ENCODE assay signal across 27 cellular contexts in genomic region chr10:31642296-31642695, GRCh38.
"Had no signal": no experiment of that assay in that cellular context is flagged by ENCODE, and none has a peak within 500 bp of the region (broad histone marks: within the 10 kb centered on the region; RNA-seq: fewer than 3 reads in every experiment).

No MANE protein-coding gene starts in this region.

- DNase-seq: cortex of kidney; effector memory CD8-positive, alpha-beta T cell; erythroblast; esophagus squamous epithelium; foreskin melanocyte; glutamatergic neuron; heart right ventricle; hypothalamus; immature natural killer cell; islet precursor cell; left ventricle myocardium superior; lower lobe of right lung; natural killer cell; occipital lobe; ovary; posterior cingulate gyrus; psoas muscle; right cardiac atrium; sigmoid colon; spleen; stimulated activated CD4-positive, alpha-beta T cell treated with anti-CD3 and anti-CD28 coated beads, Interleukin-4, amount 100 ng/mL, for 4 hours; stimulated activated naive CD8-positive, alpha-beta T cell treated with anti-CD3 and anti-CD28 coated beads, Interleukin-15, Interleukin-2, amounts not matched to agents 100 U/mL and 50 U/mL, for 24 hours; substantia nigra; testis; tibial artery; upper lobe of left lung had no signal

- ATAC-seq: effector memory CD8-positive, alpha-beta T cell; heart right ventricle; left ventricle myocardium superior; lower lobe of right lung; natural killer cell; psoas muscle; right cardiac atrium; stimulated activated memory B cell treated with anti-CD40 and anti-IgM and Interleukin-4, amounts not matched to agents 10 μg/mL and 1 μg/mL and 100 μg/mL, for 72 hours; stimulated activated naive CD8-positive, alpha-beta T cell treated with anti-CD3 and anti-CD28 coated beads, Interleukin-15, Interleukin-2, amounts not matched to agents 100 U/mL and 50 U/mL, for 24 hours had no signal
